Comparison of ENCODE assay signal across 21 cellular contexts in the genomic region with DNA sequence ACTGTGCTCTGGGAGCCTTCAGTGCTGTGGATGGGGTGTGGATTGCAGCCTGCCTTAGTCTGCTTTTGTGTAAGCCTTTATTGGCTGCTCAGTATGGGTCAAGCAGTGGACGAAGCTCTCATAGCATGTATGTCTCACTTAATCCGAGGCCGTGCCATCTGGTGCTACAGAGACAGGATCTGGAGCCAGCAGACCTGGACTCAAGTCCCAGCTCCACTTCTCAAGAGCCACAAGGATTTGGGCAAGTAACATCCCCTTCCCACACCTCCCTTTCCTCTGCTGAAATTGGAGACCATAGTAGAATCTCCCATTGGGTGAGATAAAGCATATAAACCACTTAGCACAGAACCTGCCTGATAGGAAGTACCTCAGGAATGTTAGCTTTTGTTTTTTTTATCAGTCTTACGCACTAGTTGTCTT. TPM values are rescaled to one million over a fixed set of nuclear protein-coding genes. Genes with fewer than 3 reads are reported as not detected.
A peak's percentile ranks its signal among the peaks of the same experiment; 100 is the strongest.
DNase-seq lines count a peak whose midpoint lies in the region; ATAC-seq, FAIRE-seq and TF ChIP-seq lines count a peak whose summit lies in the region.
"Had no signal": no experiment of that assay in that cellular context is flagged by ENCODE, and none has a peak within 500 bp of the region (broad histone marks: within the 10 kb centered on the region; RNA-seq: fewer than 3 reads in every experiment).

No MANE protein-coding gene starts in this region.

- FAIRE-seq in HepG2 (lab: Jason Lieb, UNC) = no peak
- no peak for FAIRE-seq in K562 (lab: Jason Lieb, UNC)
- peak; percentile 66 for FAIRE-seq in keratinocyte (lab: Jason Lieb, UNC)

- CTCF ChIA-PET in HepG2 (lab: Yijun Ruan, JAX; ENCODE audit: low intra/inter-chr PET ratio, low total read pairs) (no interaction called here), K562 (lab: Yijun Ruan, JAX; ENCODE audit: low intra/inter-chr PET ratio) (no interaction called here)

- no peaks in the 10 kb centered on the region for H4K20me1 ChIP-seq in HepG2 (ENCODE audit: insufficient read depth, low read length)
- H4K20me1 ChIP-seq in K562 (replicated peaks; ENCODE audit: control insufficient read depth, insufficient read depth, low read length) = no peaks in the 10 kb centered on the region
- H4K20me1 ChIP-seq in keratinocyte (ENCODE audit: control insufficient read depth, extremely low read depth, insufficient read depth, low read length) = no peaks in the 10 kb centered on the region
- no peaks in the 10 kb centered on the region for H4K20me1 ChIP-seq in smooth muscle cell (ENCODE audit: low read depth)

- H2AFZ ChIP-seq in HepG2 (ENCODE audit: low read length) (no peak overlapping the region), K562 (ENCODE audit: low read depth, low read length) (0 out of 2 replicates have a peak overlapping the region, but pooled peaks have one; percentile 10), keratinocyte (ENCODE audit: control insufficient read depth, low read length) (no peak overlapping the region), smooth muscle cell (ENCODE audit: low read depth) (no peak overlapping the region)

- DNase-seq in HepG2 (ENCODE audit: low spot score) (no peak), K562 (ENCODE audit: extremely low read depth in 1 of 4, low spot score in 3 of 4) (no peak), keratinocyte (ENCODE audit: low read depth, low spot score) (no peak), smooth muscle cell (lab: John Stamatoyannopoulos, UW; ENCODE audit: unreplicated experiment) (no peak), NOMO-1 treated with dmso at 0.1 percent for 144 hours (lab: John Stamatoyannopoulos, UW; ENCODE audit: unreplicated experiment) (no peak)
- no peak for DNase-seq in stimulated activated CD4-positive, alpha-beta T cell treated with anti-CD3 and anti-CD28 coated beads, Interleukin-1b, Interleukin-23, amount 100 ng/mL, for 48 hours
- DNase-seq: DMS79 treated with DMSO at 0.1 percent for 48 hours, GF-D8, GOT3, HFFc6, Kasumi-1, NCI-H1417, NCI-H1930, NCI-H2171 treated with DMSO at 0.1 percent for 48 hours, NCI-H526, PC-3 had no signal

- 57% methylated on average over 4 of the region's 4 CpGs for WGBS in liver
- WGBS in HepG2 (ENCODE audit: low lambda C conversion rate) = 100% methylated on average over 4 of the region's 4 CpGs
- 13% methylated on average over 4 of the region's 4 CpGs for WGBS in K562 (ENCODE audit: insufficient coverage, low coverage, missing lambda C conversion rate)
- 44% methylated on average over 4 of the region's 4 CpGs for WGBS in smooth muscle cell (ENCODE audit: low lambda C conversion rate)

- BruUV-seq in HepG2 (replicated peaks; lab: Mats Ljungman, UMichigan) = no TSS peak
- no TSS peak for BruUV-seq in K562 (replicated peaks; lab: Mats Ljungman, UMichigan)

- H3K9me3 ChIP-seq in liver (ENCODE audit: control insufficient read depth in 4 of 4, low read length in 3 of 4) (no peaks in the 10 kb centered on the region), HepG2 (ENCODE audit: low read length) (no peaks in the 10 kb centered on the region), K562 (replicated peaks; ENCODE audit: control insufficient read depth, insufficient read depth, low read depth, low read length) (no peaks in the 10 kb centered on the region), keratinocyte (ENCODE audit: control insufficient read depth, low read depth, low read length) (no peaks in the 10 kb centered on the region), smooth muscle cell (replicated peaks; ENCODE audit: low read depth) (no peaks in the 10 kb centered on the region)
- H3K9me3 ChIP-seq: SJSA1 had no signal

- TF ChIP-seq POLR2A in HepG2 (IDR thresholded peaks at IDR 0.05; ENCODE audit: insufficient read depth in 1 of 2, low read depth in 2 of 2, low read length in 2 of 2) = no peak
- TF ChIP-seq POLR2A in K562 (conservative IDR thresholded peaks at IDR 0.05) = no peak

- ATAC-seq in HepG2 = no peak
- ATAC-seq in K562 = peak; percentile 58
- ATAC-seq in HG03571 (IDR thresholded peaks at IDR 0.05; ENCODE audit: unreplicated experiment) = no peak
- ATAC-seq: PC-3 had no signal

- no peak overlapping the region for H3K4me2 ChIP-seq in HepG2 (ENCODE audit: low read depth, low read length)
- H3K4me2 ChIP-seq in K562 (ENCODE audit: insufficient read depth, low read length) = no peak overlapping the region
- no peak overlapping the region for H3K4me2 ChIP-seq in keratinocyte (ENCODE audit: control insufficient read depth, extremely low read depth, insufficient read depth, low read depth, low read length)
- H3K4me2 ChIP-seq in smooth muscle cell = peak overlapping the region; percentile 65

- peaks cover 15% of the 10 kb centered on the region for H3F3A ChIP-seq in smooth muscle cell (ENCODE audit: low read depth)

- H3K9ac ChIP-seq in liver (ENCODE audit: low read depth in 1 of 2, low read length in 2 of 2) (peak overlapping the region; percentile 15 to 45), HepG2 (ENCODE audit: insufficient read depth, low read depth, low read length) (no peak overlapping the region), K562 (ENCODE audit: insufficient read depth in 1 of 2, low read depth in 2 of 2, low read length in 2 of 2) (no peak overlapping the region), keratinocyte (ENCODE audit: control insufficient read depth, extremely low read depth, insufficient read depth, low read length) (no peak overlapping the region), smooth muscle cell (ENCODE audit: low read depth) (peak overlapping the region; percentile 83)

- H3K79me2 ChIP-seq in HepG2 (ENCODE audit: insufficient read depth, low read length) (no peaks in the 10 kb centered on the region), K562 (ENCODE audit: control insufficient read depth, insufficient read depth, low read length) (no peaks in the 10 kb centered on the region), keratinocyte (ENCODE audit: control insufficient read depth, insufficient read depth, low read length) (no peaks in the 10 kb centered on the region), smooth muscle cell (ENCODE audit: low read depth) (no peaks in the 10 kb centered on the region)

- in situ Hi-C loops in HepG2 (cut with HindIII; ENCODE audit: extremely low pct_ligation_motif_present, low pct_unique_long_range_greater_than_20kb) = no loop called here
- in situ Hi-C loops in K562 (cut with MboI) = no loop called here

- H3K27ac ChIP-seq in liver (ENCODE audit: low read depth in 1 of 2, low read length in 2 of 2) (peak overlapping the region; percentile 79 to 87), HepG2 (ENCODE audit: extremely low read length, insufficient read depth, low read length) (no peak overlapping the region), K562 (ENCODE audit: extremely low read depth, low read depth, low read length) (no peak overlapping the region), keratinocyte (ENCODE audit: control insufficient read depth, insufficient read depth, low read length) (no peak overlapping the region), smooth muscle cell (ENCODE audit: low read depth) (peak overlapping the region; percentile 94)

- H3K4me1 ChIP-seq in liver (ENCODE audit: control insufficient read depth in 4 of 4, insufficient read depth in 4 of 4, low read length in 3 of 4) (peaks cover 13 to 52% (median 38%) of the 10 kb centered on the region in 4 donors), HepG2 (ENCODE audit: insufficient read depth, low read length) (peaks cover 35% of the 10 kb centered on the region), K562 (replicated peaks in 1 of 2; ENCODE audit: control insufficient read depth in 2 of 2, insufficient read depth in 2 of 2, low read length in 2 of 2) (peaks cover 0 to 4% of the 10 kb centered on the region in 2 experiments; a peak in 2 of 5 replicates), keratinocyte (ENCODE audit: control insufficient read depth, extremely low read depth, insufficient read depth, low read length) (peaks cover 8% of the 10 kb centered on the region), smooth muscle cell (ENCODE audit: low read depth) (peaks cover 6% of the 10 kb centered on the region)

- POLR2A ChIA-PET in HepG2 (lab: Yijun Ruan, JAX) (no interaction called here), K562 (lab: Yijun Ruan, JAX) (interaction anchor here (1.0 to 1.6 kb wide), 2 partner anchors 8 to 18 kb away, joined by 4 to 5 read pairs; no protein-coding TSS in a partner anchor)

- no peak for TF ChIP-seq CTCF in liver (IDR thresholded peaks at IDR 0.05; ENCODE audit: low read depth, low read length, missing input control)
- TF ChIP-seq CTCF in HepG2 (CRISPR knock-in tag; IDR thresholded peaks at IDR 0.05) = no peak
- no peak for TF ChIP-seq CTCF in K562 (IDR thresholded peaks at IDR 0.05 in 2 of 3, conservative IDR thresholded peaks at IDR 0.05 in 1 of 3; ENCODE audit: insufficient read depth in 2 of 3, low read depth in 1 of 3, low read length in 3 of 3)
- no peak for TF ChIP-seq CTCF in keratinocyte (optimal IDR thresholded peaks at IDR 0.05 in 1 of 3, IDR thresholded peaks at IDR 0.05 in 1 of 3, conservative IDR thresholded peaks at IDR 0.05 in 1 of 3; ENCODE audit: extremely low read depth in 1 of 3, insufficient read depth in 2 of 3, low read length in 3 of 3)
- TF ChIP-seq CTCF in smooth muscle cell (IDR thresholded peaks at IDR 0.05; ENCODE audit: borderline replicate concordance, insufficient read depth, poor library complexity, severe bottlenecking) = no peak

- TF ChIP-seq RAD21 in liver (IDR thresholded peaks at IDR 0.05) (no peak), HepG2 (CRISPR knock-in tag; IDR thresholded peaks at IDR 0.05) (no peak), K562 (CRISPR knock-in tag; conservative IDR thresholded peaks at IDR 0.05 in 1 of 2, IDR thresholded peaks at IDR 0.05 in 1 of 2) (no peak)

- no peaks in the 10 kb centered on the region for H3K27me3 ChIP-seq in liver (ENCODE audit: control insufficient read depth in 4 of 4, insufficient read depth in 4 of 4, low read length in 3 of 4)
- H3K27me3 ChIP-seq in HepG2 (ENCODE audit: control insufficient read depth in 1 of 2, insufficient read depth in 2 of 2, low read length in 2 of 2) = no peaks in the 10 kb centered on the region
- H3K27me3 ChIP-seq in K562 (ENCODE audit: control insufficient read depth in 2 of 2, insufficient read depth in 2 of 2, low read length in 2 of 2) = peaks cover 0 to 13% of the 10 kb centered on the region in 2 experiments; a peak in 4 of 5 replicates
- H3K27me3 ChIP-seq in keratinocyte (ENCODE audit: control insufficient read depth, extremely low read depth, insufficient read depth, low read length) = no peaks in the 10 kb centered on the region
- no peaks in the 10 kb centered on the region for H3K27me3 ChIP-seq in smooth muscle cell (ENCODE audit: low read depth)
- H3K27me3 ChIP-seq: SJSA1 had no signal

- TF ChIP-seq EP300 in HepG2 (IDR thresholded peaks at IDR 0.05; ENCODE audit: low read depth in 2 of 2, low read length in 2 of 2) (no peak), HepG2 (CRISPR knock-in tag; IDR thresholded peaks at IDR 0.05; ENCODE audit: borderline replicate concordance) (no peak), K562 (IDR thresholded peaks at IDR 0.05; ENCODE audit: low read length) (no peak)

- H3K36me3 ChIP-seq in liver (ENCODE audit: control insufficient read depth in 4 of 4, insufficient read depth in 3 of 4, low read depth in 1 of 4, low read length in 3 of 4) = no peaks in the 10 kb centered on the region
- H3K36me3 ChIP-seq in HepG2 (replicated peaks in 1 of 2; ENCODE audit: control insufficient read depth in 1 of 2, insufficient read depth in 2 of 2, low read length in 2 of 2) = no peaks in the 10 kb centered on the region
- H3K36me3 ChIP-seq in K562 (ENCODE audit: control insufficient read depth, insufficient read depth, low read length) = no peaks in the 10 kb centered on the region
- H3K36me3 ChIP-seq in keratinocyte (ENCODE audit: control insufficient read depth in 2 of 2, extremely low read depth in 1 of 2, insufficient read depth in 2 of 2, low read length in 2 of 2) = no peaks in the 10 kb centered on the region
- H3K36me3 ChIP-seq in smooth muscle cell (ENCODE audit: low read depth) = no peaks in the 10 kb centered on the region
- H3K36me3 ChIP-seq: SJSA1 had no signal

- no peaks in the 10 kb centered on the region for H3K9me1 ChIP-seq in K562 (ENCODE audit: control insufficient read depth, insufficient read depth, low read length)
- no peaks in the 10 kb centered on the region for H3K9me1 ChIP-seq in keratinocyte (ENCODE audit: control insufficient read depth, extremely low read depth, insufficient read depth, low read length)

- intact Hi-C loops in HepG2 (cut with micrococcal nuclease; ENCODE audit: unreplicated experiment) = no loop called here
- intact Hi-C loops in K562 (cut with micrococcal nuclease) = loop anchor here (10.0 kb wide), 1 partner anchor 197 kb away; no protein-coding TSS in a partner anchor

- H3K4me3 ChIP-seq in liver (ENCODE audit: low read depth in 1 of 3, low read length in 3 of 3) (no peak overlapping the region), HepG2 (replicated peaks in 1 of 3; ENCODE audit: insufficient read depth in 1 of 3, low read depth in 2 of 3, low read length in 3 of 3) (no peak overlapping the region), K562 (no peak overlapping the region), keratinocyte (ENCODE audit: control insufficient read depth in 2 of 3, extremely low read depth in 1 of 3, insufficient read depth in 2 of 3, low read depth in 1 of 3, low read length in 3 of 3) (no peak overlapping the region), smooth muscle cell (no peak overlapping the region)
- H3K4me3 ChIP-seq: SJSA1 had no signal

- dilution Hi-C loops in keratinocyte (cut with MboI; ENCODE audit: extremely low pct_ligation_motif_present, low sequenced_read_pairs) = no loop called here

RNA-seq across cellular contexts. Expression of a gene that starts 23.4 kb away (rescaled TPM):
- 10 to 100 TPM; 72.0 to 93.8 TPM for total RNA-seq in liver
- polyA plus RNA-seq in liver = 10 to 100 TPM; 27.4 to 90.2 TPM
- total RNA-seq in HepG2 (2016; rRNA removed; fragmentation: Illumina TruSeq; extraction: Trizol) = not detected in 2 replicates
- total RNA-seq in HepG2 (2016; cell fraction: cytosol; rRNA removed; fragmentation: Illumina TruSeq; extraction: Trizol; ENCODE audit: low read depth) = not detected in 2 replicates
- 0.11 and 0.27 TPM in 2 replicates for total RNA-seq in HepG2 (2016; cell fraction: insoluble cytoplasmic fraction; rRNA removed; fragmentation: Illumina TruSeq; extraction: Trizol)
- total RNA-seq in HepG2 (2016; cell fraction: membrane; rRNA removed; fragmentation: Illumina TruSeq; extraction: Trizol) = not detected in 2 replicates
- not detected in 2 replicates for total RNA-seq in HepG2 (2016; cell fraction: nucleus; rRNA removed; fragmentation: Illumina TruSeq; extraction: Trizol)
- not detected in 2 replicates for polyA plus RNA-seq in HepG2 (2011; rRNA removed)
- polyA plus RNA-seq in HepG2 (2011; cell fraction: cytosol; rRNA removed) = not detected in 2 replicates
- polyA plus RNA-seq in HepG2 (2011; cell fraction: nucleus; rRNA removed) = 0.26 TPM in 1 of 2 replicates, not detected in the other
- 1.2 and 1.7 TPM in 2 replicates for polyA plus RNA-seq in HepG2 (2012)
- not detected in 2 replicates for polyA plus RNA-seq in HepG2 (2016; cell fraction: cytosol; fragmentation: Illumina TruSeq; extraction: Trizol; ENCODE audit: low read depth)
- not detected in 2 replicates for polyA plus RNA-seq in HepG2 (2016; cell fraction: insoluble cytoplasmic fraction; fragmentation: Illumina TruSeq; extraction: Trizol; ENCODE audit: low read depth)
- not detected in 2 replicates for polyA plus RNA-seq in HepG2 (2016; cell fraction: membrane; fragmentation: Illumina TruSeq; extraction: Trizol; ENCODE audit: low read depth)
- polyA plus RNA-seq in HepG2 (2016; cell fraction: nucleus; fragmentation: Illumina TruSeq; extraction: Trizol; ENCODE audit: insufficient read depth, low read depth) = not detected in 2 replicates
- not detected in 2 replicates for polyA minus RNA-seq in HepG2 (2011; rRNA and poly(A)+ RNA removed; ENCODE audit: low replicate concordance)
- polyA minus RNA-seq in HepG2 (2011; cell fraction: cytosol; rRNA and poly(A)+ RNA removed) = not detected in 2 replicates
- polyA minus RNA-seq in HepG2 (2011; cell fraction: nucleus; rRNA and poly(A)+ RNA removed) = not detected in 2 replicates
- not detected in 2 replicates for total RNA-seq in K562 (2011; cell fraction: chromatin; rRNA removed; ENCODE audit: low replicate concordance)
- total RNA-seq in K562 (2011; cell fraction: nucleolus; rRNA removed) = not detected in 2 replicates
- not detected in 2 replicates for total RNA-seq in K562 (2011; cell fraction: nucleoplasm; rRNA removed)
- total RNA-seq in K562 (2014; rRNA removed) = not detected in 2 replicates
- not detected in 2 replicates for total RNA-seq in K562 (2014; rRNA removed; fragmentation: Illumina TruSeq; extraction: Trizol)
- total RNA-seq in K562 (2015; rRNA removed; fragmentation: Illumina TruSeq; extraction: Trizol) = not detected in 2 replicates
- total RNA-seq in K562 (2021) = not detected in 2 replicates
- polyA plus RNA-seq in K562 (2011; rRNA removed) = not detected in 2 replicates
- polyA plus RNA-seq in K562 (2011; cell fraction: cytosol; rRNA removed) = not detected in 2 replicates
- polyA plus RNA-seq in K562 (2011; cell fraction: nucleus; rRNA removed) = not detected in 2 replicates
- polyA plus RNA-seq in K562 (2012) = not detected in 2 replicates
- not detected in 2 replicates for polyA plus RNA-seq in K562 (2014; fragmentation: Illumina TruSeq; extraction: Trizol)
- polyA plus RNA-seq in K562 (2014; fragmentation: Nextera tagmentation; extraction: Ambion mirVana) = not detected
- polyA plus RNA-seq in K562 (2014; rRNA removed) = not detected in 2 replicates
- polyA minus RNA-seq in K562 (2011; rRNA and poly(A)+ RNA removed) = not detected in 2 replicates
- not detected in 2 replicates for polyA minus RNA-seq in K562 (2011; cell fraction: cytosol; rRNA and poly(A)+ RNA removed)
- polyA minus RNA-seq in K562 (2011; cell fraction: nucleus; rRNA and poly(A)+ RNA removed) = not detected in 2 replicates
- 0.08 TPM in 1 of 3 replicates, not detected in the others for polyA plus RNA-seq in keratinocyte
- polyA plus RNA-seq in keratinocyte (2011; ENCODE audit: low read depth) = not detected
- not detected in 2 replicates for polyA plus RNA-seq in keratinocyte (2011; cell fraction: cytosol; rRNA removed)
- not detected in 2 replicates for polyA plus RNA-seq in keratinocyte (2011; cell fraction: nucleus; rRNA removed)
- not detected in 2 replicates for polyA plus RNA-seq in keratinocyte (2012; ENCODE audit: low replicate concordance)
- not detected in 3 replicates for polyA minus RNA-seq in keratinocyte
- not detected for polyA minus RNA-seq in keratinocyte (2011; cell fraction: cytosol; rRNA and poly(A)+ RNA removed)
- not detected in 2 replicates for polyA minus RNA-seq in keratinocyte (2011; cell fraction: nucleus; rRNA and poly(A)+ RNA removed)
- not detected in 2 replicates for total RNA-seq in smooth muscle cell
- not detected in 2 replicates for polyA plus RNA-seq in smooth muscle cell
- total RNA-seq: A172, HFFc6, PC-3, SJSA1 had no signal
- polyA plus RNA-seq: CD14-positive monocyte had no signal

RNA-seq across cellular contexts. Expression of a gene that starts 50.6 kb away (rescaled TPM):
- 100 to 1,000 TPM in 1 of 2 donors, 10 to 100 TPM in 1; 45.2 to 144 TPM for total RNA-seq in liver
- polyA plus RNA-seq in liver = 10 to 100 TPM; 33.7 to 43.0 TPM
- total RNA-seq in HepG2 (2016; rRNA removed; fragmentation: Illumina TruSeq; extraction: Trizol) = 138 and 275 TPM in 2 replicates
- total RNA-seq in HepG2 (2016; cell fraction: cytosol; rRNA removed; fragmentation: Illumina TruSeq; extraction: Trizol; ENCODE audit: low read depth) = 50.3 and 55.8 TPM in 2 replicates
- total RNA-seq in HepG2 (2016; cell fraction: insoluble cytoplasmic fraction; rRNA removed; fragmentation: Illumina TruSeq; extraction: Trizol) = 131 and 276 TPM in 2 replicates
- 113 and 131 TPM in 2 replicates for total RNA-seq in HepG2 (2016; cell fraction: membrane; rRNA removed; fragmentation: Illumina TruSeq; extraction: Trizol)
- 247 and 314 TPM in 2 replicates for total RNA-seq in HepG2 (2016; cell fraction: nucleus; rRNA removed; fragmentation: Illumina TruSeq; extraction: Trizol)
- 441 and 457 TPM in 2 replicates for polyA plus RNA-seq in HepG2 (2011; rRNA removed)
- 304 and 337 TPM in 2 replicates for polyA plus RNA-seq in HepG2 (2011; cell fraction: cytosol; rRNA removed)
- polyA plus RNA-seq in HepG2 (2011; cell fraction: nucleus; rRNA removed) = 658 and 897 TPM in 2 replicates
- 309 and 371 TPM in 2 replicates for polyA plus RNA-seq in HepG2 (2012)
- polyA plus RNA-seq in HepG2 (2016; cell fraction: cytosol; fragmentation: Illumina TruSeq; extraction: Trizol; ENCODE audit: low read depth) = 43.1 and 46.7 TPM in 2 replicates
- polyA plus RNA-seq in HepG2 (2016; cell fraction: insoluble cytoplasmic fraction; fragmentation: Illumina TruSeq; extraction: Trizol; ENCODE audit: low read depth) = 120 and 134 TPM in 2 replicates
- polyA plus RNA-seq in HepG2 (2016; cell fraction: membrane; fragmentation: Illumina TruSeq; extraction: Trizol; ENCODE audit: low read depth) = 83.1 and 98.3 TPM in 2 replicates
- polyA plus RNA-seq in HepG2 (2016; cell fraction: nucleus; fragmentation: Illumina TruSeq; extraction: Trizol; ENCODE audit: insufficient read depth, low read depth) = 385 and 414 TPM in 2 replicates
- polyA minus RNA-seq in HepG2 (2011; rRNA and poly(A)+ RNA removed; ENCODE audit: low replicate concordance) = 25.5 and 364 TPM in 2 replicates
- 249 and 302 TPM in 2 replicates for polyA minus RNA-seq in HepG2 (2011; cell fraction: cytosol; rRNA and poly(A)+ RNA removed)
- polyA minus RNA-seq in HepG2 (2011; cell fraction: nucleus; rRNA and poly(A)+ RNA removed) = 204 and 216 TPM in 2 replicates
- 0.21 TPM in 1 of 2 replicates, not detected in the other for total RNA-seq in K562 (2011; cell fraction: chromatin; rRNA removed; ENCODE audit: low replicate concordance)
- not detected in 2 replicates for total RNA-seq in K562 (2011; cell fraction: nucleolus; rRNA removed)
- 0.61 TPM in 1 of 2 replicates, not detected in the other for total RNA-seq in K562 (2011; cell fraction: nucleoplasm; rRNA removed)
- total RNA-seq in K562 (2014; rRNA removed) = 0.05 TPM in 1 of 2 replicates, not detected in the other
- not detected in 2 replicates for total RNA-seq in K562 (2014; rRNA removed; fragmentation: Illumina TruSeq; extraction: Trizol)
- total RNA-seq in K562 (2015; rRNA removed; fragmentation: Illumina TruSeq; extraction: Trizol) = not detected in 2 replicates
- total RNA-seq in K562 (2021) = 0.62 and 0.98 TPM in 2 replicates
- 0.08 TPM in 1 of 2 replicates, not detected in the other for polyA plus RNA-seq in K562 (2011; rRNA removed)
- 0.06 TPM in 1 of 2 replicates, not detected in the other for polyA plus RNA-seq in K562 (2011; cell fraction: cytosol; rRNA removed)
- 0.04 and 0.26 TPM in 2 replicates for polyA plus RNA-seq in K562 (2011; cell fraction: nucleus; rRNA removed)
- 0.18 TPM in 1 of 2 replicates, not detected in the other for polyA plus RNA-seq in K562 (2012)
- not detected in 2 replicates for polyA plus RNA-seq in K562 (2014; fragmentation: Illumina TruSeq; extraction: Trizol)
- polyA plus RNA-seq in K562 (2014; fragmentation: Nextera tagmentation; extraction: Ambion mirVana) = not detected
- polyA plus RNA-seq in K562 (2014; rRNA removed) = not detected in 2 replicates
- not detected in 2 replicates for polyA minus RNA-seq in K562 (2011; rRNA and poly(A)+ RNA removed)
- 0.57 and 1.6 TPM in 2 replicates for polyA minus RNA-seq in K562 (2011; cell fraction: cytosol; rRNA and poly(A)+ RNA removed)
- not detected in 2 replicates for polyA minus RNA-seq in K562 (2011; cell fraction: nucleus; rRNA and poly(A)+ RNA removed)
- polyA plus RNA-seq in keratinocyte = 270 to 490 TPM (median 379 TPM) in 3 replicates
- polyA plus RNA-seq in keratinocyte (2011; ENCODE audit: low read depth) = 92.0 TPM
- 190 and 225 TPM in 2 replicates for polyA plus RNA-seq in keratinocyte (2011; cell fraction: cytosol; rRNA removed)
- polyA plus RNA-seq in keratinocyte (2011; cell fraction: nucleus; rRNA removed) = 856 and 930 TPM in 2 replicates
- 178 and 370 TPM in 2 replicates for polyA plus RNA-seq in keratinocyte (2012; ENCODE audit: low replicate concordance)
- polyA minus RNA-seq in keratinocyte = 282 to 529 TPM (median 401 TPM) in 3 replicates
- polyA minus RNA-seq in keratinocyte (2011; cell fraction: cytosol; rRNA and poly(A)+ RNA removed) = 410 TPM
- polyA minus RNA-seq in keratinocyte (2011; cell fraction: nucleus; rRNA and poly(A)+ RNA removed) = 536 and 762 TPM in 2 replicates
- 2,635 and 2,673 TPM in 2 replicates for total RNA-seq in smooth muscle cell
- polyA plus RNA-seq in smooth muscle cell = 2,505 and 2,991 TPM in 2 replicates

Comparison
In these comparisons a context has a peak if more than half of its experiments do, and no peak if none do; other contexts are left out.
1. H3K27ac ChIP-seq: peak in liver (2 of 2) and smooth muscle cell (single experiment); none in HepG2 (single experiment), K562 (single experiment) and keratinocyte (single experiment).
2. H3K9ac ChIP-seq: peak in liver (2 of 2) and smooth muscle cell (single experiment); none in HepG2 (single experiment), K562 (0 of 2) and keratinocyte (single experiment).
3. RNA of a gene that starts 23.4 kb away (polyA plus RNA-seq): 27.4 to 90.2 TPM in liver; not detected in smooth muscle cell, 0.26 to 1.7 TPM in HepG2, not detected in K562 and 0.08 TPM in keratinocyte; every median in the first group is over 10 times any median in the second.
4. RNA of a gene that starts 50.6 kb away (polyA plus RNA-seq): 2,505 to 2,991 TPM in smooth muscle cell, 43.1 to 897 TPM in HepG2, 92.0 to 930 TPM in keratinocyte and 33.7 to 43.0 TPM in liver; 0.04 to 0.26 TPM in K562; every median in the first group is over 10 times any median in the second.